Comparison of ENCODE assay signal across 17 cellular contexts in the genomic region with DNA sequence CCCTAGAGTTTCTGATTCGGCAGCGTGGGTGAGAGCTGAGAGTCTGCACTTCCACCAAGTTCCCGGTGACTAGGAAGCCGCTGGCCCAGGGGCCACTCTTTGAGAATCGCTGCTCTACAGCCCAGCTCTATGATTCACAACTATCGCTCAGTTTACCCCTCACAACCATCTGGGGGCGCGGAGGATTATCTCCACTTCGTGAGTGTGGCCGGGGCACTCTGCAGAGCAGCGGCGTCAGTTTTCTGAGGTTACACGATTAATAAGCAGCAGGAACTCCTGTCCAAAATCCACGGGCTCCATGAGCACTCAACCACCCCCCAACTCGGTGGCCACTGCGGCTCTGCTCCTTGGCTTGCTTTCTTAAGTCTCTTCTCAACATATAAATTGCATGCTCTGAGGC. TPM values are rescaled to one million over a fixed set of nuclear protein-coding genes. Genes with fewer than 3 reads are reported as not detected.
DNase-seq lines count a peak whose midpoint lies in the region; ATAC-seq and TF ChIP-seq lines count a peak whose summit lies in the region.
"Had no signal": no experiment of that assay in that cellular context is flagged by ENCODE, and none has a peak within 500 bp of the region (broad histone marks: within the 10 kb centered on the region; RNA-seq: fewer than 3 reads in every experiment).

No MANE protein-coding gene starts in this region.

- H3K4me1 ChIP-seq in osteoblast (ENCODE audit: insufficient read depth, low read length) (no peaks in the 10 kb centered on the region), foreskin keratinocyte (peaks cover 8% of the 10 kb centered on the region)

- no peak overlapping the region for H2AFZ ChIP-seq in osteoblast (ENCODE audit: low read length)

- H3K4me1 Mint-ChIP-seq in chondrocyte (ENCODE audit: low read depth): peaks cover 15% of the 10 kb centered on the region

- H3K4me3 Mint-ChIP-seq in chondrocyte (ENCODE audit: unreplicated experiment): no peak overlapping the region
- H3K4me3 Mint-ChIP-seq: CD14-positive monocyte had no signal

- H3K36me3 Mint-ChIP-seq in chondrocyte (ENCODE audit: low read depth): no peaks in the 10 kb centered on the region

- no peaks in the 10 kb centered on the region for H3K9me3 ChIP-seq in osteoblast (ENCODE audit: low read depth, low read length)
- H3K9me3 ChIP-seq: SK-N-SH had no signal

- ATAC-seq in left ventricle myocardium superior (no peak), HG02884 (IDR thresholded peaks at IDR 0.05; ENCODE audit: unreplicated experiment) (no peak), foreskin keratinocyte (no peak)

- no peak overlapping the region for H3K27ac Mint-ChIP-seq in chondrocyte (ENCODE audit: unreplicated experiment)

- intact Hi-C loops in left ventricle myocardium superior (cut with micrococcal nuclease): no loop called here

- no peaks in the 10 kb centered on the region for H3K79me2 ChIP-seq in osteoblast (ENCODE audit: insufficient read depth, low read length)

- H4K20me1 ChIP-seq in osteoblast (ENCODE audit: insufficient read depth, low read length): no peaks in the 10 kb centered on the region

- DNase-seq in NCI-H69 (lab: John Stamatoyannopoulos, UW) (peak; percentile 44), chondrocyte (ENCODE audit: low spot score) (peak; percentile 57), osteoblast (ENCODE audit: insufficient read length, low spot score, missing footprints) (peak; percentile 31), left ventricle myocardium superior (no peak), NCI-H1048 (lab: John Stamatoyannopoulos, UW) (no peak), foreskin keratinocyte (no peak)
- DNase-seq: DND-41; GDM1; GOT3; NCI-H2227 treated with DMSO at 0.1 percent for 48 hours; NK-92 treated with Interleukin-12 subunit alpha and Interleukin-12 subunit beta, amount 100 ng/mL, for 24 hours; Right ventricle myocardium superior; SK-N-SH had no signal

- H3K27ac ChIP-seq in 22Rv1: peak overlapping the region; percentile 75
- no peak overlapping the region for H3K27ac ChIP-seq in osteoblast (ENCODE audit: low read depth, low read length)
- H3K27ac ChIP-seq in foreskin keratinocyte: no peak overlapping the region

- H3K9me3 Mint-ChIP-seq in chondrocyte (ENCODE audit: low read depth): no peaks in the 10 kb centered on the region
- H3K9me3 Mint-ChIP-seq: IgD-negative memory B cell had no signal

- no peak overlapping the region for H3K4me2 ChIP-seq in osteoblast (ENCODE audit: insufficient read depth, low read length)
- H3K4me2 ChIP-seq: SK-N-SH had no signal

- H3K36me3 ChIP-seq in osteoblast (ENCODE audit: insufficient read depth, low read length): no peaks in the 10 kb centered on the region

- peaks cover 21% of the 10 kb centered on the region for H3K27me3 ChIP-seq in osteoblast (ENCODE audit: insufficient read depth, low read length)
- H3K27me3 ChIP-seq in foreskin keratinocyte: no peaks in the 10 kb centered on the region

- H3K4me3 ChIP-seq in osteoblast (ENCODE audit: insufficient read depth, low read length): no peak overlapping the region

- H3K27me3 Mint-ChIP-seq in chondrocyte (ENCODE audit: low read depth): no peaks in the 10 kb centered on the region
- H3K27me3 Mint-ChIP-seq: IgD-negative memory B cell had no signal

- TF ChIP-seq CTCF in 22Rv1 (IDR thresholded peaks at IDR 0.05) (no peak), chondrocyte (IDR thresholded peaks at IDR 0.05) (no peak), osteoblast (IDR thresholded peaks at IDR 0.05; ENCODE audit: extremely low read depth, low read depth, low read length) (no peak), foreskin keratinocyte (conservative IDR thresholded peaks at IDR 0.05) (no peak)

RNA-seq across cellular contexts. Expression of gene CORO2A, which starts 19.3 kb away (rescaled TPM):
- total RNA-seq in chondrocyte (10.1 to 17.4 TPM (median 10.2 TPM) in 3 replicates), osteoblast (0.29 and 0.72 TPM in 2 replicates), left ventricle myocardium superior (0.35 TPM), foreskin keratinocyte (37.0 and 39.3 TPM in 2 replicates)
- polyA plus RNA-seq in foreskin keratinocyte: 12.9 and 15.6 TPM in 2 replicates

RNA-seq across cellular contexts. Expression of gene TRIM14, which starts 54.2 kb away (rescaled TPM):
- total RNA-seq in chondrocyte (0.58 to 1.1 TPM (median 1.1 TPM) in 3 replicates), osteoblast (0.59 and 1.1 TPM in 2 replicates), left ventricle myocardium superior (4.0 TPM), foreskin keratinocyte (32.1 and 35.0 TPM in 2 replicates)
- 19.8 and 20.0 TPM in 2 replicates for polyA plus RNA-seq in foreskin keratinocyte

Comparison
In these comparisons a context has a peak if more than half of its experiments do, and no peak if none do; other contexts are left out.
1. DNase-seq: peak in NCI-H69 (single experiment), chondrocyte (single experiment) and osteoblast (single experiment); none in left ventricle myocardium superior (single experiment), NCI-H1048 (single experiment) and foreskin keratinocyte (0 of 2).